Comparison of ENCODE assay signal across 8 cellular contexts in genomic region chr10:114172241-114172640, GRCh38. TPM values are rescaled to one million over a fixed set of nuclear protein-coding genes. Genes with fewer than 3 reads are reported as not detected.
DNase-seq lines count a peak whose midpoint lies in the region; ATAC-seq and TF ChIP-seq lines count a peak whose summit lies in the region.

No MANE protein-coding gene starts in this region.

- no peak for DNase-seq in GM23338 (ENCODE audit: low spot score)
- DNase-seq in globus pallidus (ENCODE audit: low spot score): peak; percentile 11
- no peak for DNase-seq in smooth muscle cell (lab: John Stamatoyannopoulos, UW; ENCODE audit: unreplicated experiment)
- DNase-seq in adrenal gland: no peak
- DNase-seq in SK-N-DZ (ENCODE audit: low spot score): no peak
- DNase-seq in GF-D8 (lab: John Stamatoyannopoulos, UW): no peak

- H3K9me3 ChIP-seq in smooth muscle cell (replicated peaks; ENCODE audit: low read depth) (no peaks in the 10 kb centered on the region), adrenal gland (replicated peaks in 1 of 3) (no peaks in the 10 kb centered on the region)

- no peak for TF ChIP-seq CTCF in GM23338 (conservative IDR thresholded peaks at IDR 0.05; ENCODE audit: low read depth in 2 of 2)
- TF ChIP-seq CTCF in WI38 (IDR thresholded peaks at IDR 0.05; ENCODE audit: low read depth, low read length): no peak
- TF ChIP-seq CTCF in smooth muscle cell (IDR thresholded peaks at IDR 0.05; ENCODE audit: borderline replicate concordance, insufficient read depth, poor library complexity, severe bottlenecking): no peak
- no peak for TF ChIP-seq CTCF in adrenal gland (IDR thresholded peaks at IDR 0.05)

- H3K4me1 ChIP-seq in GM23338 (ENCODE audit: insufficient read depth) (peaks cover 14% of the 10 kb centered on the region), smooth muscle cell (ENCODE audit: low read depth) (peaks cover 3% of the 10 kb centered on the region), adrenal gland (replicated peaks in 1 of 2) (peaks cover 0 to 16% of the 10 kb centered on the region in 2 donors)

- H3K79me2 ChIP-seq in GM23338 (replicated peaks; ENCODE audit: insufficient read depth) (peaks cover 66% of the 10 kb centered on the region), smooth muscle cell (ENCODE audit: low read depth) (peaks cover 69% of the 10 kb centered on the region)

- intact Hi-C loops in adrenal gland (cut with DNase I): no loop called here

- no peak for TF ChIP-seq POLR2A in adrenal gland (IDR thresholded peaks at IDR 0.05)

- H3K36me3 Mint-ChIP-seq in GM23338 (ENCODE audit: low read depth): peaks cover 27% of the 10 kb centered on the region

- WGBS in smooth muscle cell (ENCODE audit: low lambda C conversion rate): 7% methylated on average over 1 of the region's 1 CpG
- WGBS in adrenal gland, 4 donors: 28 to 44% (median 32%) methylated on average over 1 of the region's 1 CpG

- H3K4me3 ChIP-seq in GM23338 (peak overlapping the region; percentile 84), WI38 (ENCODE audit: low read depth, low read length) (peak overlapping the region; percentile 86), smooth muscle cell (peak overlapping the region; percentile 98), adrenal gland (peak overlapping the region in 1 of 4 donors; percentile 59)

- H3K27ac ChIP-seq in GM23338 (ENCODE audit: low read depth) (no peak overlapping the region), smooth muscle cell (ENCODE audit: low read depth) (peak overlapping the region; percentile 95), adrenal gland (peak overlapping the region in 2 of 5 donors; percentile 88 to 90)

- H4K20me1 ChIP-seq in GM23338 (replicated peaks; ENCODE audit: insufficient read depth) (0 out of 2 replicates have a peak, but pooled peaks cover 3% of the 10 kb centered on the region), smooth muscle cell (ENCODE audit: low read depth) (peaks cover 59% of the 10 kb centered on the region)

- ATAC-seq in GM23338 (no peak), GM19328 (IDR thresholded peaks at IDR 0.05; ENCODE audit: unreplicated experiment) (no peak)

- H3K4me1 Mint-ChIP-seq in GM23338: peaks cover 23% of the 10 kb centered on the region

- no peaks in the 10 kb centered on the region for H3K9me2 ChIP-seq in GM23338 (ENCODE audit: insufficient read depth)

- H3F3A ChIP-seq in GM23338 (replicated peaks; ENCODE audit: low read depth) (no peaks in the 10 kb centered on the region), smooth muscle cell (ENCODE audit: low read depth) (no peaks in the 10 kb centered on the region)

- peak overlapping the region; percentile 91 for H3K4me2 ChIP-seq in GM23338
- H3K4me2 ChIP-seq in smooth muscle cell: peak overlapping the region; percentile 88

- peak overlapping the region; percentile 99 for H3K4me3 Mint-ChIP-seq in GM23338

- H3K27me3 Mint-ChIP-seq in GM23338 (ENCODE audit: insufficient read depth, low read depth, poor library complexity): peaks cover 4% of the 10 kb centered on the region

- no peak overlapping the region for H3K27ac Mint-ChIP-seq in GM23338

- H2AFZ ChIP-seq in GM23338 (no peak overlapping the region), smooth muscle cell (ENCODE audit: low read depth) (no peak overlapping the region)

- peak overlapping the region; percentile 98 for H3K9ac ChIP-seq in smooth muscle cell (ENCODE audit: low read depth)

- H3K27me3 ChIP-seq in GM23338 (ENCODE audit: insufficient read depth) (0 out of 2 replicates have a peak, but pooled peaks cover 6% of the 10 kb centered on the region), smooth muscle cell (ENCODE audit: low read depth) (no peaks in the 10 kb centered on the region), adrenal gland (no peaks in the 10 kb centered on the region)

- peaks cover 18% of the 10 kb centered on the region for H3K9me3 Mint-ChIP-seq in GM23338

- H3K36me3 ChIP-seq in GM23338 (ENCODE audit: insufficient read depth): no peaks in the 10 kb centered on the region
- H3K36me3 ChIP-seq in smooth muscle cell (ENCODE audit: low read depth): no peaks in the 10 kb centered on the region
- no peaks in the 10 kb centered on the region for H3K36me3 ChIP-seq in adrenal gland (replicated peaks in 1 of 2)

TF ChIP-seq in GM23338, 12 proteins besides CTCF, POLR2A, EP300 and RAD21 (continues in another document):
- TF ChIP-seq JUNB (IDR thresholded peaks at IDR 0.05; ENCODE audit: unreplicated experiment) (no peak), ZNF331 (CRISPR knock-in tag; IDR thresholded peaks at IDR 0.05; ENCODE audit: low read depth) (no peak)
- TF ChIP-seq, protein P1, sequence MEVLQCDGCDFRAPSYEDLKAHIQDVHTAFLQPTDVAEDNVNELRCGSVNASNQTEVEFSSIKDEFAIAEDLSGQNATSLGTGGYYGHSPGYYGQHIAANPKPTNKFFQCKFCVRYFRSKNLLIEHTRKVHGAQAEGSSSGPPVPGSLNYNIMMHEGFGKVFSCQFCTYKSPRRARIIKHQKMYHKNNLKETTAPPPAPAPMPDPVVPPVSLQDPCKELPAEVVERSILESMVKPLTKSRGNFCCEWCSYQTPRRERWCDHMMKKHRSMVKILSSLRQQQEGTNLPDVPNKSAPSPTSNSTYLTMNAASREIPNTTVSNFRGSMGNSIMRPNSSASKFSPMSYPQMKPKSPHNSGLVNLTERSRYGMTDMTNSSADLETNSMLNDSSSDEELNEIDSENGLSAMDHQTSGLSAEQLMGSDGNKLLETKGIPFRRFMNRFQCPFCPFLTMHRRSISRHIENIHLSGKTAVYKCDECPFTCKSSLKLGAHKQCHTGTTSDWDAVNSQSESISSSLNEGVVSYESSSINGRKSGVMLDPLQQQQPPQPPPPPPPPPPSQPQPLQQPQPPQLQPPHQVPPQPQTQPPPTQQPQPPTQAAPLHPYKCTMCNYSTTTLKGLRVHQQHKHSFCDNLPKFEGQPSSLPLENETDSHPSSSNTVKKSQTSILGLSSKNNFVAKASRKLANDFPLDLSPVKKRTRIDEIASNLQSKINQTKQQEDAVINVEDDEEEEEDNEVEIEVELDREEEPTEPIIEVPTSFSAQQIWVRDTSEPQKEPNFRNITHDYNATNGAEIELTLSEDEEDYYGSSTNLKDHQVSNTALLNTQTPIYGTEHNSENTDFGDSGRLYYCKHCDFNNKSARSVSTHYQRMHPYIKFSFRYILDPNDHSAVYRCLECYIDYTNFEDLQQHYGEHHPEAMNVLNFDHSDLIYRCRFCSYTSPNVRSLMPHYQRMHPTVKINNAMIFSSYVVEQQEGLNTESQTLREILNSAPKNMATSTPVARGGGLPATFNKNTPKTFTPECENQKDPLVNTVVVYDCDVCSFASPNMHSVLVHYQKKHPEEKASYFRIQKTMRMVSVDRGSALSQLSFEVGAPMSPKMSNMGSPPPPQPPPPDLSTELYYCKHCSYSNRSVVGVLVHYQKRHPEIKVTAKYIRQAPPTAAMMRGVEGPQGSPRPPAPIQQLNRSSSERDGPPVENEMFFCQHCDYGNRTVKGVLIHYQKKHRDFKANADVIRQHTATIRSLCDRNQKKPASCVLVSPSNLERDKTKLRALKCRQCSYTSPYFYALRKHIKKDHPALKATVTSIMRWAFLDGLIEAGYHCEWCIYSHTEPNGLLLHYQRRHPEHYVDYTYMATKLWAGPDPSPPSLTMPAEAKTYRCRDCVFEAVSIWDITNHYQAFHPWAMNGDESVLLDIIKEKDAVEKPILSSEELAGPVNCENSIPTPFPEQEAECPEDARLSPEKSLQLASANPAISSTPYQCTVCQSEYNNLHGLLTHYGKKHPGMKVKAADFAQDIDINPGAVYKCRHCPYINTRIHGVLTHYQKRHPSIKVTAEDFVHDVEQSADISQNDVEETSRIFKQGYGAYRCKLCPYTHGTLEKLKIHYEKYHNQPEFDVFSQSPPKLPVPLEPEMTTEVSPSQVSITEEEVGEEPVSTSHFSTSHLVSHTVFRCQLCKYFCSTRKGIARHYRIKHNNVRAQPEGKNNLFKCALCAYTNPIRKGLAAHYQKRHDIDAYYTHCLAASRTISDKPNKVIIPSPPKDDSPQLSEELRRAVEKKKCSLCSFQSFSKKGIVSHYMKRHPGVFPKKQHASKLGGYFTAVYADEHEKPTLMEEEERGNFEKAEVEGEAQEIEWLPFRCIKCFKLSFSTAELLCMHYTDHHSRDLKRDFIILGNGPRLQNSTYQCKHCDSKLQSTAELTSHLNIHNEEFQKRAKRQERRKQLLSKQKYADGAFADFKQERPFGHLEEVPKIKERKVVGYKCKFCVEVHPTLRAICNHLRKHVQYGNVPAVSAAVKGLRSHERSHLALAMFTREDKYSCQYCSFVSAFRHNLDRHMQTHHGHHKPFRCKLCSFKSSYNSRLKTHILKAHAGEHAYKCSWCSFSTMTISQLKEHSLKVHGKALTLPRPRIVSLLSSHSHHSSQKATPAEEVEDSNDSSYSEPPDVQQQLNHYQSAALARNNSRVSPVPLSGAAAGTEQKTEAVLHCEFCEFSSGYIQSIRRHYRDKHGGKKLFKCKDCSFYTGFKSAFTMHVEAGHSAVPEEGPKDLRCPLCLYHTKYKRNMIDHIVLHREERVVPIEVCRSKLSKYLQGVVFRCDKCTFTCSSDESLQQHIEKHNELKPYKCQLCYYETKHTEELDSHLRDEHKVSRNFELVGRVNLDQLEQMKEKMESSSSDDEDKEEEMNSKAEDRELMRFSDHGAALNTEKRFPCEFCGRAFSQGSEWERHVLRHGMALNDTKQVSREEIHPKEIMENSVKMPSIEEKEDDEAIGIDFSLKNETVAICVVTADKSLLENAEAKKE (CRISPR knock-in tag; IDR thresholded peaks at IDR 0.05): no peak

RNA-seq across cellular contexts. Expression of gene CCDC186, which starts 1.8 kb away (rescaled TPM):
- 23.5 and 24.2 TPM in 2 replicates for total RNA-seq in GM23338 (2014; rRNA removed; shearing (Covaris generic))
- polyA plus RNA-seq in GM23338 (2016; fragmentation: Nextera tagmentation; extraction: Ambion mirVana) (32.6 and 50.7 TPM in 2 replicates), smooth muscle cell (14.6 and 16.2 TPM in 2 replicates), adrenal gland (10 to 100 TPM in 1 of 3 donors, 1 to 10 TPM in 2; 1.9 to 16.4 (median 4.5) TPM)
- total RNA-seq in smooth muscle cell (27.9 and 58.8 TPM in 2 replicates), adrenal gland (10 to 100 TPM in 6 of 8 donors, 1 to 10 TPM in 2; 6.4 to 20.1 (median 17.4) TPM)
- polyA plus RNA-seq in SK-N-DZ (2014; cell fraction: cytosol; rRNA removed): 3.7 and 4.1 TPM in 2 replicates
- polyA plus RNA-seq in SK-N-DZ (2014; cell fraction: nucleus; rRNA removed): 5.4 and 9.6 TPM in 2 replicates

RNA-seq across cellular contexts. Expression of gene TDRD1, which starts 6.9 kb away (rescaled TPM):
- 1.5 and 1.7 TPM in 2 replicates for total RNA-seq in GM23338 (2014; rRNA removed; shearing (Covaris generic))
- polyA plus RNA-seq in GM23338 (2016; fragmentation: Nextera tagmentation; extraction: Ambion mirVana) (0.52 and 0.64 TPM in 2 replicates), smooth muscle cell (0.08 TPM in 1 of 2 replicates, not detected in the other), adrenal gland (under 1 TPM; 0.03 to 0.08 (median 0.04) TPM)
- total RNA-seq in smooth muscle cell (not detected in 2 replicates), adrenal gland (under 1 TPM in 5 of 8 donors, not detected in 3; 0.22 to 0.72 (median 0.34) TPM)
- polyA plus RNA-seq in SK-N-DZ (2014; cell fraction: cytosol; rRNA removed): not detected in 2 replicates
- not detected in 2 replicates for polyA plus RNA-seq in SK-N-DZ (2014; cell fraction: nucleus; rRNA removed)
